ENCODE assay signal across 22 cellular contexts in genomic region chr12:64739778-64740177, GRCh38. TPM values are rescaled to one million over a fixed set of nuclear protein-coding genes. Genes with fewer than 3 reads are reported as not detected.
DNase-seq lines count a peak whose midpoint lies in the region; ATAC-seq, FAIRE-seq and TF ChIP-seq lines count a peak whose summit lies in the region.
"Had no signal": no experiment of that assay in that cellular context is flagged by ENCODE, and none has a peak within 500 bp of the region (broad histone marks: within the 10 kb centered on the region; RNA-seq: fewer than 3 reads in every experiment).

No MANE protein-coding gene starts in this region.

- H3K9ac ChIP-seq in endothelial cell of umbilical vein (replicated peaks; ENCODE audit: extremely low read depth, insufficient read depth, low read length), result no peak overlapping the region

- H3K4me3 ChIP-seq in endothelial cell of umbilical vein (replicated peaks in 1 of 3; ENCODE audit: insufficient read depth in 1 of 3, low read depth in 1 of 3, low read length in 3 of 3) (no peak overlapping the region), esophagus muscularis mucosa (no peak overlapping the region)
- H3K4me3 ChIP-seq: ascending aorta, SJSA1, upper lobe of right lung had no signal

- POLR2A ChIA-PET in endothelial cell of umbilical vein (lab: Charles Lee), result interaction anchor here (1.2 kb wide), 1 partner anchor 9 kb away, joined by 3 read pairs; no protein-coding TSS in a partner anchor

- no TSS peak for BruUV-seq in endothelial cell of umbilical vein (replicated peaks; lab: Mats Ljungman, UMichigan)

- H3K9me3 Mint-ChIP-seq in HFFc6, result no peaks in the 10 kb centered on the region
- H3K9me3 Mint-ChIP-seq: activated CD4-positive, alpha-beta memory T cell treated with anti-CD3 and anti-CD28 coated beads for 36 hours had no signal

- H3K4me1 ChIP-seq in endothelial cell of umbilical vein (ENCODE audit: control insufficient read depth, extremely low read depth, insufficient read depth, low read length), result peaks cover 6% of the 10 kb centered on the region
- H3K4me1 ChIP-seq in esophagus muscularis mucosa, result no peaks in the 10 kb centered on the region

- no peaks in the 10 kb centered on the region for H3K9me1 ChIP-seq in endothelial cell of umbilical vein (replicated peaks; ENCODE audit: control insufficient read depth, extremely low read depth, insufficient read depth, low read length)

- H3K27ac ChIP-seq in endothelial cell of umbilical vein (ENCODE audit: insufficient read depth, low read depth, low read length) (no peak overlapping the region), esophagus muscularis mucosa (replicated peaks in 1 of 4) (no peak overlapping the region)
- H3K27ac ChIP-seq: ascending aorta, SJSA1, upper lobe of right lung had no signal

- peaks cover 41% of the 10 kb centered on the region for H3K36me3 Mint-ChIP-seq in HFFc6 (ENCODE audit: low read depth)

- H2AFZ ChIP-seq in endothelial cell of umbilical vein (ENCODE audit: low read depth, low read length), result no peak overlapping the region

- CTCF ChIA-PET in endothelial cell of umbilical vein (lab: Charles Lee), result interaction anchor here (1.0 kb wide), 1 partner anchor 24 kb away, joined by 3 read pairs; no protein-coding TSS in a partner anchor

- dilution Hi-C loops in endothelial cell of umbilical vein (cut with MboI; ENCODE audit: extremely low pct_ligation_motif_present, low sequenced_read_pairs), result no loop called here

- H3K27ac Mint-ChIP-seq in HFFc6, result 0 out of 2 replicates have a peak overlapping the region, but pooled peaks have one; percentile 13
- H3K27ac Mint-ChIP-seq: activated CD4-positive, alpha-beta memory T cell treated with anti-CD3 and anti-CD28 coated beads for 36 hours; activated naive CD4-positive, alpha-beta T cell treated with anti-CD3 and anti-CD28 coated beads, Interleukin-2, amount 10 ng/mL, durations not matched to agents 7 days and 5 days had no signal

- H4K20me1 ChIP-seq in endothelial cell of umbilical vein (replicated peaks; ENCODE audit: control insufficient read depth, extremely low read depth, insufficient read depth, low read length), result no peaks in the 10 kb centered on the region

- TF ChIP-seq EP300 in esophagus muscularis mucosa (IDR thresholded peaks at IDR 0.05), result no peak

- TF ChIP-seq CTCF in HFFc6 (IDR thresholded peaks at IDR 0.05) (no peak), endothelial cell of umbilical vein (IDR thresholded peaks at IDR 0.05; ENCODE audit: extremely low read depth in 1 of 2, insufficient read depth in 1 of 2, low read depth in 1 of 2, low read length in 2 of 2) (no peak), esophagus muscularis mucosa (IDR thresholded peaks at IDR 0.05) (no peak)

- H3K79me2 ChIP-seq in endothelial cell of umbilical vein (ENCODE audit: control insufficient read depth, insufficient read depth, low read length), result peaks cover 1% of the 10 kb centered on the region

- H3K4me1 Mint-ChIP-seq in HFFc6 (ENCODE audit: low read depth), result peaks cover 35% of the 10 kb centered on the region

- DNase-seq in COLO829 (ENCODE audit: low spot score), result peak; percentile 40
- DNase-seq in HFFc6, result peak; percentile 75
- DNase-seq in RKO (ENCODE audit: low spot score), result peak; percentile 44
- no peak for DNase-seq in endothelial cell of umbilical vein (ENCODE audit: low read depth, low spot score)
- no peak for DNase-seq in left lobe of liver (ENCODE audit: low spot score)
- no peak for DNase-seq in esophagus muscularis mucosa (ENCODE audit: extremely low spot score)
- no peak for DNase-seq in superior temporal gyrus (ENCODE audit: extremely low spot score)
- DNase-seq: activated CD4-positive, alpha-beta memory T cell treated with anti-CD3 and anti-CD28 coated beads for 36 hours; activated naive CD4-positive, alpha-beta T cell treated with anti-CD3 and anti-CD28 coated beads, Interleukin-2, amount 10 ng/mL, durations not matched to agents 7 days and 5 days; activated T-cell treated with anti-CD3 and anti-CD28 coated beads, Interleukin-2, amount 50 U/mL, for 1 hour; Caco-2; effector CD4-positive, alpha-beta T cell; NCI-H1417 treated with DMSO at 0.1 percent for 48 hours; NCI-H69; occipital lobe; stimulated activated CD4-positive, alpha-beta T cell treated with anti-CD3 and anti-CD28 coated beads, Interleukin-4, amount 100 ng/mL, for 4 hours; T-helper 2 cell; upper lobe of right lung had no signal

- no peaks in the 10 kb centered on the region for H3K9me3 ChIP-seq in endothelial cell of umbilical vein (replicated peaks; ENCODE audit: control insufficient read depth, insufficient read depth, low read length)
- no peaks in the 10 kb centered on the region for H3K9me3 ChIP-seq in esophagus muscularis mucosa
- H3K9me3 ChIP-seq: ascending aorta, Caco-2, SJSA1, upper lobe of right lung had no signal

- no peak for TF ChIP-seq POLR2A in endothelial cell of umbilical vein (IDR thresholded peaks at IDR 0.05; ENCODE audit: low read depth, low read length)
- no peak for TF ChIP-seq POLR2A in esophagus muscularis mucosa (IDR thresholded peaks at IDR 0.05; ENCODE audit: low read depth)

- H3K27me3 Mint-ChIP-seq in HFFc6 (ENCODE audit: insufficient read depth), result no peaks in the 10 kb centered on the region
- H3K27me3 Mint-ChIP-seq: activated CD4-positive, alpha-beta memory T cell treated with anti-CD3 and anti-CD28 coated beads for 36 hours; activated naive CD4-positive, alpha-beta T cell treated with anti-CD3 and anti-CD28 coated beads, Interleukin-2, amount 10 ng/mL, durations not matched to agents 7 days and 5 days had no signal

- no peak overlapping the region for H3K4me2 ChIP-seq in endothelial cell of umbilical vein (ENCODE audit: insufficient read depth, low read length)

- no peak overlapping the region for H3K4me3 Mint-ChIP-seq in HFFc6
- H3K4me3 Mint-ChIP-seq: activated CD4-positive, alpha-beta memory T cell treated with anti-CD3 and anti-CD28 coated beads for 36 hours; activated naive CD4-positive, alpha-beta T cell treated with anti-CD3 and anti-CD28 coated beads, Interleukin-2, amount 10 ng/mL, durations not matched to agents 7 days and 5 days had no signal

- intact Hi-C loops in endothelial cell of umbilical vein (cut with micrococcal nuclease), result no loop called here
- intact Hi-C loops in esophagus muscularis mucosa (cut with DNase I), result no loop called here

- no peak for FAIRE-seq in endothelial cell of umbilical vein (lab: Jason Lieb, UNC)

- ATAC-seq in left lobe of liver (no peak), HG03159 (IDR thresholded peaks at IDR 0.05; ENCODE audit: unreplicated experiment) (no peak)
- ATAC-seq: esophagus mucosa, upper lobe of right lung had no signal

- H3K27me3 ChIP-seq in endothelial cell of umbilical vein (ENCODE audit: control insufficient read depth in 2 of 2, insufficient read depth in 2 of 2, low read length in 2 of 2) (no peaks in the 10 kb centered on the region), esophagus muscularis mucosa (no peaks in the 10 kb centered on the region)
- H3K27me3 ChIP-seq: ascending aorta, SJSA1, upper lobe of right lung had no signal

- H3K36me3 ChIP-seq in endothelial cell of umbilical vein (ENCODE audit: control insufficient read depth in 2 of 2, extremely low read depth in 1 of 2, insufficient read depth in 2 of 2, low read length in 2 of 2) (peaks cover 19 to 41% of the 10 kb centered on the region in 2 experiments), esophagus muscularis mucosa (peaks cover 47 to 98% (median 94%) of the 10 kb centered on the region in 4 donors)

- 87% methylated on average over 2 of the region's 2 CpGs for WGBS in esophagus muscularis mucosa

TF ChIP-seq in endothelial cell of umbilical vein, 7 proteins besides CTCF, POLR2A, EP300 and RAD21:
- TF ChIP-seq MYC (IDR thresholded peaks at IDR 0.05; ENCODE audit: low read depth, low read length) (no peak), GATA2 (IDR thresholded peaks at IDR 0.05; ENCODE audit: insufficient read depth, insufficient read length, low read depth, low read length) (no peak), POLR2AphosphoS5 (IDR thresholded peaks at IDR 0.05; ENCODE audit: insufficient read depth, low read depth, low read length) (no peak), EZH2 (IDR thresholded peaks at IDR 0.05; ENCODE audit: borderline replicate concordance, low read depth, low read length, severe bottlenecking) (no peak), JUN (IDR thresholded peaks at IDR 0.05; ENCODE audit: borderline replicate concordance, insufficient read depth, insufficient read length, low read depth) (no peak), FOS (IDR thresholded peaks at IDR 0.05; ENCODE audit: borderline replicate concordance, insufficient read depth, low read length) (peak; percentile 41)

RNA-seq across cellular contexts. Expression of gene GNS, which starts 19.4 kb away (rescaled TPM):
- 100 to 1,000 TPM in 1 of 6 experiments, 10 to 100 TPM in 5; 86.4 to 104 (median 91.2) TPM for total RNA-seq in HFFc6 (2021; fragmentation: NEBNext Ultra II Directional; extraction: Animal tissue kit (Norgen Biotek cat#: 25700))
- 129 and 142 TPM in 2 replicates for total RNA-seq in endothelial cell of umbilical vein
- 92.8 and 107 TPM in 2 replicates for polyA plus RNA-seq in endothelial cell of umbilical vein
- polyA plus RNA-seq in endothelial cell of umbilical vein (2011; cell fraction: cytosol; rRNA removed), result 79.2 and 81.1 TPM in 2 replicates
- 56.6 and 67.1 TPM in 2 replicates for polyA plus RNA-seq in endothelial cell of umbilical vein (2011; cell fraction: nucleus; rRNA removed)
- 131 and 155 TPM in 2 replicates for polyA plus RNA-seq in endothelial cell of umbilical vein (2012)
- polyA minus RNA-seq in endothelial cell of umbilical vein, result 380 and 387 TPM in 2 replicates
- 71.4 TPM for polyA minus RNA-seq in endothelial cell of umbilical vein (2011; cell fraction: cytosol; rRNA and poly(A)+ RNA removed)
- polyA minus RNA-seq in endothelial cell of umbilical vein (2011; cell fraction: nucleus; rRNA and poly(A)+ RNA removed), result 61.7 and 108 TPM in 2 replicates
- total RNA-seq in left lobe of liver, result 41.2 TPM
- 10 to 100 TPM; 71.0 to 92.9 (median 89.9) TPM for total RNA-seq in esophagus muscularis mucosa

Comparison
In these comparisons a context has a peak if more than half of its experiments do, and no peak if none do; other contexts are left out.
1. DNase-seq: peak in COLO829 (single experiment), HFFc6 (single experiment) and RKO (single experiment); none in endothelial cell of umbilical vein (single experiment), left lobe of liver (single experiment), esophagus muscularis mucosa (single experiment) and superior temporal gyrus (single experiment).